Comparison of ENCODE assay signal across 21 cellular contexts in genomic region chr15:90681056-90681455, GRCh38. TPM values are rescaled to one million over a fixed set of nuclear protein-coding genes. Genes with fewer than 3 reads are reported as not detected.
DNase-seq lines count a peak whose midpoint lies in the region; ATAC-seq, FAIRE-seq and TF ChIP-seq lines count a peak whose summit lies in the region.
"Had no signal": no experiment of that assay in that cellular context is flagged by ENCODE, and none has a peak within 500 bp of the region (broad histone marks: within the 10 kb centered on the region; RNA-seq: fewer than 3 reads in every experiment).

No MANE protein-coding gene starts in this region.

- H3K27me3 ChIP-seq in fibroblast of lung (ENCODE audit: control insufficient read depth, insufficient read depth, low read length), result no peaks in the 10 kb centered on the region
- H3K27me3 ChIP-seq in smooth muscle cell (ENCODE audit: low read depth), result no peaks in the 10 kb centered on the region
- no peaks in the 10 kb centered on the region for H3K27me3 ChIP-seq in endodermal cell (ENCODE audit: control insufficient read depth, insufficient read depth, low read length, poor library complexity, severe bottlenecking)
- H3K27me3 ChIP-seq: cardiac muscle cell had no signal

- H3K4me1 Mint-ChIP-seq in activated T-helper 17 cell treated with anti-CD3 and anti-CD28 coated beads, Interleukin-2, amount 50 U/mL, for 72 hours, result peaks cover 25% of the 10 kb centered on the region
- H3K4me1 Mint-ChIP-seq in endodermal cell, result peaks cover 5% of the 10 kb centered on the region

- no peaks in the 10 kb centered on the region for H3K36me3 Mint-ChIP-seq in activated T-helper 17 cell treated with anti-CD3 and anti-CD28 coated beads, Interleukin-2, amount 50 U/mL, for 72 hours (ENCODE audit: low read depth)
- H3K36me3 Mint-ChIP-seq in endodermal cell (ENCODE audit: low read depth), result no peaks in the 10 kb centered on the region

- H2AFZ ChIP-seq in fibroblast of lung (ENCODE audit: low read length), result no peak overlapping the region
- no peak overlapping the region for H2AFZ ChIP-seq in smooth muscle cell (ENCODE audit: low read depth)

- H3K9ac ChIP-seq in fibroblast of lung (ENCODE audit: insufficient read depth, low read length), result no peak overlapping the region
- H3K9ac ChIP-seq in smooth muscle cell (ENCODE audit: low read depth), result no peak overlapping the region
- H3K9ac ChIP-seq in endodermal cell (ENCODE audit: extremely low read depth, low read length, poor library complexity, severe bottlenecking), result no peak overlapping the region

- no peaks in the 10 kb centered on the region for H3K27me3 Mint-ChIP-seq in activated T-helper 17 cell treated with anti-CD3 and anti-CD28 coated beads, Interleukin-2, amount 50 U/mL, for 72 hours
- peaks cover 6% of the 10 kb centered on the region for H3K27me3 Mint-ChIP-seq in endodermal cell (ENCODE audit: insufficient read depth)

- TF ChIP-seq CTCF in fibroblast of lung (conservative IDR thresholded peaks at IDR 0.05 in 1 of 2, IDR thresholded peaks at IDR 0.05 in 1 of 2; ENCODE audit: low read depth in 1 of 2, low read length in 2 of 2) (no peak), smooth muscle cell (IDR thresholded peaks at IDR 0.05; ENCODE audit: borderline replicate concordance, insufficient read depth, poor library complexity, severe bottlenecking) (no peak), endodermal cell (conservative IDR thresholded peaks at IDR 0.05) (no peak)

- H3K36me3 ChIP-seq in fibroblast of lung (ENCODE audit: control insufficient read depth, insufficient read depth, low read length), result no peaks in the 10 kb centered on the region
- no peaks in the 10 kb centered on the region for H3K36me3 ChIP-seq in smooth muscle cell (ENCODE audit: low read depth)
- no peaks in the 10 kb centered on the region for H3K36me3 ChIP-seq in endodermal cell (ENCODE audit: control insufficient read depth, insufficient read depth, low read length)
- H3K36me3 ChIP-seq: cardiac muscle cell had no signal

- peak; percentile 17 for DNase-seq in HCEC 1CT
- no peak for DNase-seq in fibroblast of lung (ENCODE audit: low read depth in 2 of 2)
- no peak for DNase-seq in smooth muscle cell (lab: John Stamatoyannopoulos, UW; ENCODE audit: unreplicated experiment)
- DNase-seq in endodermal cell, result no peak
- DNase-seq in urothelium cell line (ENCODE audit: low spot score), result no peak
- DNase-seq: activated CD4-positive, alpha-beta T cell treated with anti-CD3 and anti-CD28 coated beads for 36 hours; activated CD8-positive, alpha-beta memory T cell treated with anti-CD3 and anti-CD28 coated beads, Interleukin-2, amount 50 U/mL, for 48 hours; activated naive CD4-positive, alpha-beta T cell treated with anti-CD3 and anti-CD28 coated beads for 36 hours; Calu3; effector memory CD4-positive, alpha-beta T cell; Karpas-422; NCI-H1417; nephron progenitor cell; SHP77 treated with DMSO at 0.1 percent for 48 hours had no signal

- no peaks in the 10 kb centered on the region for H3K9me3 ChIP-seq in fibroblast of lung (ENCODE audit: control insufficient read depth, insufficient read depth, low read depth, low read length)
- no peaks in the 10 kb centered on the region for H3K9me3 ChIP-seq in smooth muscle cell (replicated peaks; ENCODE audit: low read depth)
- no peaks in the 10 kb centered on the region for H3K9me3 ChIP-seq in endodermal cell (ENCODE audit: control insufficient read depth, low read length)

- no peak overlapping the region for H3K4me3 Mint-ChIP-seq in activated T-helper 17 cell treated with anti-CD3 and anti-CD28 coated beads, Interleukin-2, amount 50 U/mL, for 72 hours
- no peak overlapping the region for H3K4me3 Mint-ChIP-seq in endodermal cell
- H3K4me3 Mint-ChIP-seq: activated CD4-positive, alpha-beta T cell treated with anti-CD3 and anti-CD28 coated beads for 36 hours; activated naive CD4-positive, alpha-beta T cell treated with anti-CD3 and anti-CD28 coated beads for 36 hours; B cell; nephron progenitor cell had no signal

- H3K4me3 ChIP-seq in fibroblast of lung (replicated peaks in 1 of 4; ENCODE audit: control extremely low read depth in 1 of 4, insufficient read depth in 1 of 4, low read depth in 3 of 4, low read length in 4 of 4) (no peak overlapping the region), smooth muscle cell (no peak overlapping the region), endodermal cell (ENCODE audit: low read length) (no peak overlapping the region)
- H3K4me3 ChIP-seq: cardiac muscle cell, GM12878, lung had no signal

- H3K79me2 ChIP-seq in fibroblast of lung (ENCODE audit: control insufficient read depth, insufficient read depth, low read length) (no peaks in the 10 kb centered on the region), smooth muscle cell (ENCODE audit: low read depth) (no peaks in the 10 kb centered on the region)

- WGBS in smooth muscle cell (ENCODE audit: low lambda C conversion rate), result 94% methylated on average over 1 of the region's 1 CpG
- WGBS in endodermal cell (ENCODE audit: insufficient coverage in 1 of 2, insufficient read length in 1 of 2), 2 experiments, result 92% methylated on average over 1 of the region's 1 CpG

- H3K4me2 ChIP-seq in fibroblast of lung (ENCODE audit: extremely low read depth, insufficient read depth, low read length), result no peak overlapping the region
- peak overlapping the region; percentile 20 for H3K4me2 ChIP-seq in smooth muscle cell

- no peaks in the 10 kb centered on the region for H3K9me3 Mint-ChIP-seq in activated T-helper 17 cell treated with anti-CD3 and anti-CD28 coated beads, Interleukin-2, amount 50 U/mL, for 72 hours
- no peaks in the 10 kb centered on the region for H3K9me3 Mint-ChIP-seq in endodermal cell
- H3K9me3 Mint-ChIP-seq: activated naive CD4-positive, alpha-beta T cell treated with anti-CD3 and anti-CD28 coated beads for 36 hours had no signal

- ATAC-seq in activated T-helper 17 cell treated with anti-CD3 and anti-CD28 coated beads, Interleukin-2, amount 50 U/mL, for 72 hours (replicated peaks), result no peak
- ATAC-seq in HG03457 (IDR thresholded peaks at IDR 0.05; ENCODE audit: unreplicated experiment) (no peak), HG02970 (IDR thresholded peaks at IDR 0.05; ENCODE audit: low FRiP score, unreplicated experiment) (no peak)
- ATAC-seq: GM12878 had no signal

- H3F3A ChIP-seq in smooth muscle cell (ENCODE audit: low read depth), result peaks cover 7% of the 10 kb centered on the region

- FAIRE-seq in urothelium cell line (lab: Jason Lieb, UNC), result no peak
- FAIRE-seq: GM12878 had no signal

- H4K20me1 ChIP-seq in fibroblast of lung (ENCODE audit: control insufficient read depth, extremely low read depth, insufficient read depth, low read length) (no peaks in the 10 kb centered on the region), smooth muscle cell (ENCODE audit: low read depth) (no peaks in the 10 kb centered on the region)

- H3K4me1 ChIP-seq in fibroblast of lung (ENCODE audit: control insufficient read depth, extremely low read depth, insufficient read depth, low read length) (peaks cover 14% of the 10 kb centered on the region), smooth muscle cell (ENCODE audit: low read depth) (no peaks in the 10 kb centered on the region), endodermal cell (ENCODE audit: control insufficient read depth, insufficient read depth, low read length) (no peaks in the 10 kb centered on the region)

- H3K27ac Mint-ChIP-seq in activated T-helper 17 cell treated with anti-CD3 and anti-CD28 coated beads, Interleukin-2, amount 50 U/mL, for 72 hours, result peak overlapping the region; percentile 56
- H3K27ac Mint-ChIP-seq in endodermal cell, result no peak overlapping the region
- H3K27ac Mint-ChIP-seq: activated CD4-positive, alpha-beta T cell treated with anti-CD3 and anti-CD28 coated beads for 36 hours; B cell; nephron progenitor cell had no signal

- H3K27ac ChIP-seq in fibroblast of lung (ENCODE audit: insufficient read depth, low read length) (peak overlapping the region; percentile 86), smooth muscle cell (ENCODE audit: low read depth) (peak overlapping the region; percentile 50), endodermal cell (ENCODE audit: low read depth, low read length) (no peak overlapping the region)
- H3K27ac ChIP-seq: cardiac muscle cell had no signal

RNA-seq across cellular contexts. Expression of gene BLM, which starts 36.1 kb away (rescaled TPM):
- total RNA-seq in activated T-helper 17 cell treated with anti-CD3 and anti-CD28 coated beads, Interleukin-2, amount 50 U/mL, for 72 hours, result 10 to 100 TPM; 68.2 to 81.4 TPM
- 0.26 and 1.5 TPM in 2 replicates for total RNA-seq in fibroblast of lung
- polyA plus RNA-seq in fibroblast of lung, result 1.7 and 3.7 TPM in 2 replicates
- 1.9 and 5.5 TPM in 2 replicates for polyA plus RNA-seq in fibroblast of lung (2012)
- polyA minus RNA-seq in fibroblast of lung (ENCODE audit: low replicate concordance), result 2.4 TPM in 1 of 2 replicates, not detected in the other
- total RNA-seq in smooth muscle cell, result 4.9 and 5.6 TPM in 2 replicates
- polyA plus RNA-seq in smooth muscle cell, result 1.7 and 3.1 TPM in 2 replicates
- 10 to 100 TPM; 29.6 to 34.9 TPM for total RNA-seq in endodermal cell
- 22.2 TPM for polyA plus RNA-seq in endodermal cell (2013, experiment 1 of 2)
- polyA plus RNA-seq in endodermal cell (2013, experiment 2 of 2), result 24.7 TPM
